Comparison of ENCODE assay signal across 8 cellular contexts in genomic region chr16:87951550-87952538, GRCh38.
DNase-seq lines count a peak whose midpoint lies in the region; ATAC-seq and TF ChIP-seq lines count a peak whose summit lies in the region.

No MANE protein-coding gene starts in this region.

- H3K27ac ChIP-seq in epithelial cell of prostate: peak overlapping the region; percentile 88

- peaks cover 18% of the 10 kb centered on the region for H3K36me3 Mint-ChIP-seq in T-helper 1 cell treated with Interleukin-12 subunit alpha and Interleukin-12 subunit beta and Interleukin-4 antibody, amounts not matched to agents 30 μg/mL and 1 μg/mL, for 36 hours (ENCODE audit: low read depth)
- H3K36me3 Mint-ChIP-seq in nephron progenitor cell (ENCODE audit: low read depth): peaks cover 13% of the 10 kb centered on the region

- ATAC-seq in HG02840 (IDR thresholded peaks at IDR 0.05; ENCODE audit: low FRiP score, unreplicated experiment) (peak; percentile 3), GM18909 (IDR thresholded peaks at IDR 0.05; ENCODE audit: poor library complexity, unreplicated experiment) (no peak)

- H3K27ac Mint-ChIP-seq in T-helper 1 cell treated with Interleukin-12 subunit alpha and Interleukin-12 subunit beta and Interleukin-4 antibody, amounts not matched to agents 30 μg/mL and 1 μg/mL, for 36 hours: peak overlapping the region; percentile 86
- peak overlapping the region; percentile 88 for H3K27ac Mint-ChIP-seq in nephron progenitor cell

- no peak for TF ChIP-seq CTCF in nephron progenitor cell (IDR thresholded peaks at IDR 0.05)

- H3K27me3 Mint-ChIP-seq in T-helper 1 cell treated with Interleukin-12 subunit alpha and Interleukin-12 subunit beta and Interleukin-4 antibody, amounts not matched to agents 30 μg/mL and 1 μg/mL, for 36 hours (ENCODE audit: low read depth): no peaks in the 10 kb centered on the region
- H3K27me3 Mint-ChIP-seq in nephron progenitor cell (ENCODE audit: low read depth, poor library complexity): peaks cover 4% of the 10 kb centered on the region

- peaks cover 55% of the 10 kb centered on the region for H3K4me1 Mint-ChIP-seq in T-helper 1 cell treated with Interleukin-12 subunit alpha and Interleukin-12 subunit beta and Interleukin-4 antibody, amounts not matched to agents 30 μg/mL and 1 μg/mL, for 36 hours (ENCODE audit: low read depth)
- H3K4me1 Mint-ChIP-seq in nephron progenitor cell: peaks cover 72% of the 10 kb centered on the region

- peak; percentile 42 for DNase-seq in NCI-H82 (lab: John Stamatoyannopoulos, UW)
- DNase-seq in NCI-H82 treated with DMSO at 0.1 percent for 48 hours (lab: John Stamatoyannopoulos, UW; ENCODE audit: unreplicated experiment): no peak
- no peak for DNase-seq in epithelial cell of prostate (ENCODE audit: low read depth, low spot score)
- DNase-seq in nephron progenitor cell: peak; percentile 47
- DNase-seq in hippocampal formation (lab: John Stamatoyannopoulos, UW): no peak

- no peaks in the 10 kb centered on the region for H3K9me3 Mint-ChIP-seq in T-helper 1 cell treated with Interleukin-12 subunit alpha and Interleukin-12 subunit beta and Interleukin-4 antibody, amounts not matched to agents 30 μg/mL and 1 μg/mL, for 36 hours
- no peaks in the 10 kb centered on the region for H3K9me3 Mint-ChIP-seq in nephron progenitor cell

- H3K4me3 Mint-ChIP-seq in T-helper 1 cell treated with Interleukin-12 subunit alpha and Interleukin-12 subunit beta and Interleukin-4 antibody, amounts not matched to agents 30 μg/mL and 1 μg/mL, for 36 hours: peak overlapping the region; percentile 83
- peak overlapping the region; percentile 99 for H3K4me3 Mint-ChIP-seq in nephron progenitor cell

Comparison
In these comparisons a context has a peak if more than half of its experiments do, and no peak if none do; other contexts are left out.
1. DNase-seq: peak in NCI-H82 (single experiment) and nephron progenitor cell (single experiment); none in NCI-H82 treated with DMSO at 0.1 percent for 48 hours (single experiment), epithelial cell of prostate (single experiment) and hippocampal formation (0 of 2).